Comparison of ENCODE assay signal across 8 cellular contexts in the genomic region with DNA sequence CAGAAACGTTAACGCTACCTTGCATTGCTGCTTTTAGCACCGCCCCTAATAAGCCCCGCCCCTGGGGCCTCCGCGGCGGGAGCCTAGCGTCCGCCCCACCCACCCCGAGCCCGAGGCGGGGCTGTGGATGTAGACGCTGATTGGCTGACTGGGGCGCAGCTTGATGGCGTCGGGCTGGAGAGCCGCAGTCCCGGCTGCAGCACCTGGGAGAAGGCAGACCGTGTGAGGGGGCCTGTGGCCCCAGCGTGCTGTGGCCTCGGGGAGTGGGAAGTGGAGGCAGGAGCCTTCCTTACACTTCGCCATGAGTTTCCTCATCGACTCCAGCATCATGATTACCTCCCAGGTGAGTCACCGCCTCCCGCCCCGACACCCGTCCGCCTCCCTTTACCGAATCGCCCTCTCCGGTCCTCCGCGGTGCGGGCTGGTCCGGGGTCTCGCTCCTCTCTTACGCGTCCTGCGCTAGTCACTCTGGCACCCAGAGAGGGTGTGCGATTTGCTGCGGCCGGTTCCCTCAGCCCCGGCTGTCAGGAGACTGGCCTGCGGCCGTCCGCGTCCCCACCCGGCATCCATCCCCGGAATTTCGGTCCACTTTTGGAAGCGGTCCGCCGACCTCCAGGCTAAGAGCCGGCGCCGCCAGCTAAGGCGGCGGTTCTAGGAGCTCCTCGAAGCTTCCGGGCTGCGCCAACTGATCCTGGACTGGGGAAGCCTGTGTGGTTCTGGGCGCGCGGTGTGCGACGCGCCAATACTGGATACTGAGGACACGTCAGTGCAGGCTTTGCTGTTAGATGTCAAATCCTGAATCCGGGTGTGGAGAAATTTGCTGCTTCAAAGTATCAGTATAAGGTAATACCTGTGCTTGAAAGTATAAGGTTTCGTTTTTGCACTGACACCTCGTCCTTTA. TPM values are rescaled to one million over a fixed set of nuclear protein-coding genes. Genes with fewer than 3 reads are reported as not detected.
A peak's percentile ranks its signal among the peaks of the same experiment; 100 is the strongest.
DNase-seq lines count a peak whose midpoint lies in the region; ATAC-seq and TF ChIP-seq lines count a peak whose summit lies in the region.
"Not testable (repeated sequence)": the region's sequence is repeated elsewhere in the genome, so short reads cannot be mapped to it uniquely, and the experiment has no call there.

A gene (plus strand): TSS at position 156 of the 901 bp plus-strand sequence. CDS start 146 bp downstream, at position 302.

- not testable (repeated sequence) for H3K36me3 Mint-ChIP-seq in immature natural killer cell

- peak; percentile 80 for ATAC-seq in GM18873 (IDR thresholded peaks at IDR 0.05; ENCODE audit: low FRiP score, unreplicated experiment)
- ATAC-seq in HG03139 (IDR thresholded peaks at IDR 0.05; ENCODE audit: unreplicated experiment) = peak; percentile 96

- H3K27ac Mint-ChIP-seq in immature natural killer cell = peak within 1 kb of the TSS; percentile 67 to 85 (median 70)

- H3K4me3 Mint-ChIP-seq in immature natural killer cell = peak within 1 kb of the TSS; percentile 85 to 91 (median 89)

- TF ChIP-seq CTCF in WI38 (IDR thresholded peaks at IDR 0.05; ENCODE audit: low read depth, low read length); cardiac fibroblast (IDR thresholded peaks at IDR 0.05; ENCODE audit: low read depth, low read length): not testable (repeated sequence)

- peaks cover 7 to 24% of the 10 kb centered on the region in 2 donors for H3K4me1 Mint-ChIP-seq in immature natural killer cell

- not testable (repeated sequence) for H3K27me3 Mint-ChIP-seq in immature natural killer cell (ENCODE audit: low read depth in 3 of 3)

- DNase-seq in ACHN (peak; percentile 95), NCI-H2227 (lab: John Stamatoyannopoulos, UW; ENCODE audit: unreplicated experiment) (peak; percentile 96), cardiac fibroblast (ENCODE audit: low read depth in 2 of 2) (peak; percentile 91 to 92), immature natural killer cell (peak; percentile 92 to 94 (median 93)), smooth muscle cell of the brain vasculature (ENCODE audit: low read depth, low spot score) (peak; percentile 80)

- in situ Hi-C loops in ACHN (cut with HindIII; ENCODE audit: low pct_ligation_motif_present, low pct_unique_long_range_greater_than_20kb, low sequenced_read_pairs) = not testable (repeated sequence)

- H3K4me3 ChIP-seq in WI38 (ENCODE audit: low read depth, low read length) (peak within 1 kb of the TSS; percentile 75), cardiac fibroblast (replicated peaks in 1 of 2; ENCODE audit: low read depth in 2 of 2, low read length in 2 of 2) (peak within 1 kb of the TSS; percentile 71 to 77)

- not testable (repeated sequence) for H3K9me3 Mint-ChIP-seq in immature natural killer cell

RNA-seq across cellular contexts. Expression of the gene that starts here (rescaled TPM):
- polyA plus RNA-seq in immature natural killer cell = 10 to 100 TPM; 19.3 to 33.6 (median 28.0) TPM

Comparison
In these comparisons a context has a peak if more than half of its experiments do, and no peak if none do; other contexts are left out.
1. Peak in every context shown above with its lines: DNase-seq, ATAC-seq and H3K4me3 ChIP-seq.